Comparison of ENCODE assay signal across 31 cellular contexts in the genomic region with DNA sequence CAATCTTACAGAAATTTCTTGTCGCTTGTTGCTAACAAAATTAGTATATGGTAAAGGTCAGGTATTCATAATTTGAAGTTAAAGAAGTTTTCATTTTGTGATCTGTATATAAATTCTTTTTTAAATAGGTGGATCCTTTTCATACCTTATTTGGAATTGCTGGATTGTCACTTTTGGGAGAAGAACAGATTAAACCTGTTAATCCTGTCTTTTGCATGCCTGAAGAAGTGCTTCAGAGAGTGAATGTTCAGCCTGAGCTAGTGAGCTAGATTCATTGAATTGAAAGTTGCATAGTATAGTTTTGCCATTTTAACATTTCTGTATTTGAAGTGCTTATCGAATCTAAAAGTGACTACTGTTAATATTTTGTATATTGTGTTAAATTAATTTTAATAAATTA. TPM values are rescaled to one million over a fixed set of nuclear protein-coding genes. Genes with fewer than 3 reads are reported as not detected.
DNase-seq lines count a peak whose midpoint lies in the region; ATAC-seq, FAIRE-seq and TF ChIP-seq lines count a peak whose summit lies in the region.
"Had no signal": no experiment of that assay in that cellular context is flagged by ENCODE, and none has a peak within 500 bp of the region (broad histone marks: within the 10 kb centered on the region; RNA-seq: fewer than 3 reads in every experiment).

No MANE protein-coding gene starts in this region.

- peak overlapping the region; percentile 98 for H3K4me3 ChIP-seq in Loucy (ENCODE audit: low read length, poor library complexity, severe bottlenecking)
- no peak overlapping the region for H3K4me3 ChIP-seq in K562
- H3K4me3 ChIP-seq: BLaER1 treated with 17β-estradiol and CSF1 and Interleukin-3, amounts not matched to agents 10 nM and 100 nM; HAP-1; SJCRH30 had no signal

- H3F3A ChIP-seq in Loucy (ENCODE audit: low read depth) = no peaks in the 10 kb centered on the region

- no peak for FAIRE-seq in K562 (lab: Jason Lieb, UNC)
- FAIRE-seq: D721Med, GM12891 had no signal

- TF ChIP-seq POLR2A in K562 (conservative IDR thresholded peaks at IDR 0.05) = no peak

- no peaks in the 10 kb centered on the region for H3K9me1 ChIP-seq in K562 (ENCODE audit: control insufficient read depth, insufficient read depth, low read length)

- CTCF ChIA-PET in K562 (lab: Yijun Ruan, JAX; ENCODE audit: low intra/inter-chr PET ratio) = no interaction called here
- CTCF ChIA-PET in activated CD8-positive, alpha-beta memory T cell treated with anti-CD3 and anti-CD28 coated beads, Interleukin-2, amount 10 ng/mL, durations not matched to agents 7 days and 5 days (lab: Charles Lee) = interaction anchor here (1.9 kb wide), 1 partner anchor 8 kb away, joined by 4 read pairs; no protein-coding TSS in a partner anchor

- BruUV-seq in K562 (replicated peaks; lab: Mats Ljungman, UMichigan) = no TSS peak

- TF ChIP-seq CTCF in 22Rv1 (IDR thresholded peaks at IDR 0.05) (no peak), Loucy (conservative IDR thresholded peaks at IDR 0.05; ENCODE audit: low read length) (no peak), K562 (IDR thresholded peaks at IDR 0.05 in 2 of 3, conservative IDR thresholded peaks at IDR 0.05 in 1 of 3; ENCODE audit: insufficient read depth in 2 of 3, low read depth in 1 of 3, low read length in 3 of 3) (no peak)

- H3K27me3 Mint-ChIP-seq in activated T-cell treated with anti-CD3 and anti-CD28 coated beads, Interleukin-2, amount 50 U/mL, for 24 hours = no peaks in the 10 kb centered on the region
- no peaks in the 10 kb centered on the region for H3K27me3 Mint-ChIP-seq in activated T-cell treated with anti-CD3 and anti-CD28 coated beads, Interleukin-2, amount 50 U/mL, for 4 hours (ENCODE audit: low read depth)
- no peaks in the 10 kb centered on the region for H3K27me3 Mint-ChIP-seq in activated CD8-positive, alpha-beta memory T cell treated with anti-CD3 and anti-CD28 coated beads, Interleukin-2, amount 10 ng/mL, durations not matched to agents 7 days and 5 days
- H3K27me3 Mint-ChIP-seq: CD4-positive, alpha-beta T cell had no signal

- intact Hi-C loops in K562 (cut with micrococcal nuclease) = no loop called here

- peak overlapping the region; percentile 89 for H3K4me2 ChIP-seq in Loucy (ENCODE audit: low read depth, low read length, poor library complexity, severe bottlenecking)
- no peak overlapping the region for H3K4me2 ChIP-seq in K562 (ENCODE audit: insufficient read depth, low read length)

- H3K36me3 Mint-ChIP-seq in activated T-cell treated with anti-CD3 and anti-CD28 coated beads, Interleukin-2, amount 50 U/mL, for 24 hours (ENCODE audit: low read depth) = peaks cover 99% of the 10 kb centered on the region
- peaks cover 60% of the 10 kb centered on the region for H3K36me3 Mint-ChIP-seq in activated T-cell treated with anti-CD3 and anti-CD28 coated beads, Interleukin-2, amount 50 U/mL, for 4 hours (ENCODE audit: insufficient read depth)
- H3K36me3 Mint-ChIP-seq in activated CD8-positive, alpha-beta memory T cell treated with anti-CD3 and anti-CD28 coated beads, Interleukin-2, amount 10 ng/mL, durations not matched to agents 7 days and 5 days = peaks cover 72% of the 10 kb centered on the region

- DNase-seq in activated T-cell treated with anti-CD3 and anti-CD28 coated beads, Interleukin-2, amount 50 U/mL, for 24 hours = no peak
- no peak for DNase-seq in activated T-cell treated with anti-CD3 and anti-CD28 coated beads, Interleukin-2, amount 50 U/mL, for 4 hours
- no peak for DNase-seq in K562 (ENCODE audit: extremely low read depth in 1 of 4, low spot score in 3 of 4)
- no peak for DNase-seq in activated CD8-positive, alpha-beta memory T cell treated with anti-CD3 and anti-CD28 coated beads, Interleukin-2, amount 10 ng/mL, durations not matched to agents 7 days and 5 days
- no peak for DNase-seq in activated gamma-delta T cell (lab: John Stamatoyannopoulos, UW)
- DNase-seq: AML-193; CD4-positive, alpha-beta T cell; DMS79 treated with DMSO at 0.1 percent for 48 hours; GF-D8; GOT3; HFFc6; NCI-H1092 treated with DMSO at 0.1 percent for 48 hours; NCI-H1436; NCI-H187; NCI-H2081 treated with DMSO at 0.1 percent for 48 hours; NCI-H2171; NCI-H524; NCI-H748 treated with DMSO at 0.1 percent for 48 hours; NK-92 treated with Interleukin-12 subunit alpha and Interleukin-12 subunit beta, amount 100 ng/mL, for 24 hours; PC-3; SJCRH30 had no signal

- peaks cover 49% of the 10 kb centered on the region for H3K79me2 ChIP-seq in Loucy (ENCODE audit: insufficient read depth, low read length)
- peaks cover 51% of the 10 kb centered on the region for H3K79me2 ChIP-seq in K562 (ENCODE audit: control insufficient read depth, insufficient read depth, low read length)

- H3K27ac Mint-ChIP-seq in activated T-cell treated with anti-CD3 and anti-CD28 coated beads, Interleukin-2, amount 50 U/mL, for 24 hours = peak overlapping the region; percentile 87
- no peak overlapping the region for H3K27ac Mint-ChIP-seq in activated CD8-positive, alpha-beta memory T cell treated with anti-CD3 and anti-CD28 coated beads, Interleukin-2, amount 10 ng/mL, durations not matched to agents 7 days and 5 days
- H3K27ac Mint-ChIP-seq: HFFc6 had no signal

- no peak for TF ChIP-seq EP300 in K562 (IDR thresholded peaks at IDR 0.05; ENCODE audit: low read length)

- POLR2A ChIA-PET in K562 (lab: Yijun Ruan, JAX) = interaction anchor here (1.1 to 3.9 kb wide), 2 partner anchors 9 to 30 kb away, joined by 5 to 32 read pairs; partner anchors contain the start of gene RABGGTB

- WGBS in K562 (ENCODE audit: insufficient coverage, low coverage, missing lambda C conversion rate) = 86% methylated on average over 2 of the region's 2 CpGs

- no peak for ATAC-seq in activated T-cell treated with anti-CD3 and anti-CD28 coated beads, Interleukin-2, amount 50 U/mL, for 4 hours
- ATAC-seq in K562 (no peak), HG02870 (IDR thresholded peaks at IDR 0.05; ENCODE audit: unreplicated experiment) (no peak)
- ATAC-seq in activated CD8-positive, alpha-beta memory T cell treated with anti-CD3 and anti-CD28 coated beads, Interleukin-2, amount 10 ng/mL, durations not matched to agents 7 days and 5 days = no peak
- ATAC-seq: PC-3, Right ventricle myocardium inferior had no signal

- peaks cover 59% of the 10 kb centered on the region for H4K20me1 ChIP-seq in Loucy (ENCODE audit: insufficient read depth, low read length, poor library complexity, severe bottlenecking)
- H4K20me1 ChIP-seq in K562 (replicated peaks; ENCODE audit: control insufficient read depth, insufficient read depth, low read length) = peaks cover 44% of the 10 kb centered on the region

- peaks cover 42% of the 10 kb centered on the region for H3K4me1 Mint-ChIP-seq in activated T-cell treated with anti-CD3 and anti-CD28 coated beads, Interleukin-2, amount 50 U/mL, for 24 hours (ENCODE audit: low read depth)
- peaks cover 30% of the 10 kb centered on the region for H3K4me1 Mint-ChIP-seq in activated T-cell treated with anti-CD3 and anti-CD28 coated beads, Interleukin-2, amount 50 U/mL, for 4 hours (ENCODE audit: low read depth)
- H3K4me1 Mint-ChIP-seq in activated CD8-positive, alpha-beta memory T cell treated with anti-CD3 and anti-CD28 coated beads, Interleukin-2, amount 10 ng/mL, durations not matched to agents 7 days and 5 days = peaks cover 36% of the 10 kb centered on the region

- in situ Hi-C loops in K562 (cut with MboI) = no loop called here

- H3K27me3 ChIP-seq in Loucy (ENCODE audit: insufficient read depth, low read length, poor library complexity, severe bottlenecking) (no peaks in the 10 kb centered on the region), K562 (ENCODE audit: control insufficient read depth in 2 of 2, insufficient read depth in 2 of 2, low read length in 2 of 2) (no peaks in the 10 kb centered on the region)
- H3K27me3 ChIP-seq: BLaER1 treated with 17β-estradiol and CSF1 and Interleukin-3, amounts not matched to agents 10 nM and 100 nM; SJCRH30 had no signal

- no peaks in the 10 kb centered on the region for H3K9me3 Mint-ChIP-seq in activated T-cell treated with anti-CD3 and anti-CD28 coated beads, Interleukin-2, amount 50 U/mL, for 24 hours
- H3K9me3 Mint-ChIP-seq in activated T-cell treated with anti-CD3 and anti-CD28 coated beads, Interleukin-2, amount 50 U/mL, for 4 hours = no peaks in the 10 kb centered on the region
- H3K9me3 Mint-ChIP-seq in activated CD8-positive, alpha-beta memory T cell treated with anti-CD3 and anti-CD28 coated beads, Interleukin-2, amount 10 ng/mL, durations not matched to agents 7 days and 5 days (ENCODE audit: low read depth) = no peaks in the 10 kb centered on the region
- H3K9me3 Mint-ChIP-seq: CD4-positive, alpha-beta T cell; HFFc6 had no signal

- no peak overlapping the region for H2AFZ ChIP-seq in Loucy (ENCODE audit: low read length)
- H2AFZ ChIP-seq in K562 (ENCODE audit: low read depth, low read length) = no peak overlapping the region

- TF ChIP-seq RAD21 in K562 (CRISPR knock-in tag; conservative IDR thresholded peaks at IDR 0.05 in 1 of 2, IDR thresholded peaks at IDR 0.05 in 1 of 2) = no peak

- H3K9ac ChIP-seq in Loucy (ENCODE audit: low read depth, low read length, poor library complexity, severe bottlenecking) = no peak overlapping the region
- peak overlapping the region in 1 of 2 experiments; percentile 7; a peak in 1 of 4 replicates for H3K9ac ChIP-seq in K562 (ENCODE audit: insufficient read depth in 1 of 2, low read depth in 2 of 2, low read length in 2 of 2)
- H3K9ac ChIP-seq: BLaER1 treated with 17β-estradiol and CSF1 and Interleukin-3, amounts not matched to agents 10 nM and 100 nM had no signal

- H3K4me1 ChIP-seq in Loucy (ENCODE audit: insufficient read depth, low read length, poor library complexity, severe bottlenecking) = peaks cover 44% of the 10 kb centered on the region
- peaks cover 11 to 16% of the 10 kb centered on the region in 2 experiments; a peak in 4 of 5 replicates for H3K4me1 ChIP-seq in K562 (replicated peaks in 1 of 2; ENCODE audit: control insufficient read depth in 2 of 2, insufficient read depth in 2 of 2, low read length in 2 of 2)
- H3K4me1 ChIP-seq: SJCRH30 had no signal

- H3K36me3 ChIP-seq in Loucy (ENCODE audit: insufficient read depth, low read length) (peaks cover 64% of the 10 kb centered on the region), K562 (ENCODE audit: control insufficient read depth, insufficient read depth, low read length) (peaks cover 70% of the 10 kb centered on the region)

- H3K9me3 ChIP-seq in Loucy (ENCODE audit: insufficient read depth, low read depth, low read length) (no peaks in the 10 kb centered on the region), K562 (replicated peaks; ENCODE audit: control insufficient read depth, insufficient read depth, low read depth, low read length) (no peaks in the 10 kb centered on the region)
- H3K9me3 ChIP-seq: BLaER1 treated with 17β-estradiol and CSF1 and Interleukin-3, amounts not matched to agents 10 nM and 100 nM; HAP-1; SJCRH30 had no signal

- H3K9me2 ChIP-seq in Loucy (replicated peaks; ENCODE audit: low read depth, low read length) = no peaks in the 10 kb centered on the region

- H3K4me3 Mint-ChIP-seq in activated T-cell treated with anti-CD3 and anti-CD28 coated beads, Interleukin-2, amount 50 U/mL, for 24 hours = peak overlapping the region; percentile 97
- no peak overlapping the region for H3K4me3 Mint-ChIP-seq in activated T-cell treated with anti-CD3 and anti-CD28 coated beads, Interleukin-2, amount 50 U/mL, for 4 hours
- H3K4me3 Mint-ChIP-seq in activated CD8-positive, alpha-beta memory T cell treated with anti-CD3 and anti-CD28 coated beads, Interleukin-2, amount 10 ng/mL, durations not matched to agents 7 days and 5 days = no peak overlapping the region
- H3K4me3 Mint-ChIP-seq: CD4-positive, alpha-beta T cell; HFFc6 had no signal

- H3K27ac ChIP-seq in 22Rv1 (peak overlapping the region; percentile 7; the same call in 1 of the 2 replicates), K562 (ENCODE audit: extremely low read depth, low read depth, low read length) (no peak overlapping the region)
- H3K27ac ChIP-seq: BLaER1 treated with 17β-estradiol and CSF1 and Interleukin-3, amounts not matched to agents 10 nM and 100 nM; SJCRH30 had no signal

RNA-seq across cellular contexts. Expression of gene MSH4, which starts 2.3 kb away (rescaled TPM):
- total RNA-seq in activated T-cell treated with anti-CD3 and anti-CD28 coated beads, Interleukin-2, amount 50 U/mL, for 4 hours = under 1 TPM; 0.28 to 0.45 (median 0.41) TPM
- 0.44 and 0.46 TPM in 2 replicates for total RNA-seq in K562 (2011; cell fraction: chromatin; rRNA removed; ENCODE audit: low replicate concordance)
- 0.26 and 0.67 TPM in 2 replicates for total RNA-seq in K562 (2011; cell fraction: nucleolus; rRNA removed)
- 0.15 and 0.84 TPM in 2 replicates for total RNA-seq in K562 (2011; cell fraction: nucleoplasm; rRNA removed)
- total RNA-seq in K562 (2014; rRNA removed) (0.04 TPM in 1 of 2 replicates, not detected in the other), K562 (2014; rRNA removed; fragmentation: Illumina TruSeq; extraction: Trizol) (0.06 and 0.07 TPM in 2 replicates), K562 (2015; rRNA removed; fragmentation: Illumina TruSeq; extraction: Trizol) (0.11 and 0.18 TPM in 2 replicates), K562 (2021) (0.13 and 0.16 TPM in 2 replicates)
- polyA plus RNA-seq in K562 (2011; rRNA removed) (0.04 and 0.08 TPM in 2 replicates), K562 (2014; fragmentation: Illumina TruSeq; extraction: Trizol) (not detected in 2 replicates), K562 (2014; fragmentation: Nextera tagmentation; extraction: Ambion mirVana) (not detected), K562 (2014; rRNA removed) (0.12 TPM in 1 of 2 replicates, not detected in the other)
- not detected in 2 replicates for polyA plus RNA-seq in K562 (2011; cell fraction: cytosol; rRNA removed)
- 0.15 and 0.20 TPM in 2 replicates for polyA plus RNA-seq in K562 (2011; cell fraction: nucleus; rRNA removed)
- 0.08 TPM in 1 of 2 replicates, not detected in the other for polyA plus RNA-seq in K562 (2012)
- polyA minus RNA-seq in K562 (2011; rRNA and poly(A)+ RNA removed) = 0.09 and 0.11 TPM in 2 replicates
- not detected in 2 replicates for polyA minus RNA-seq in K562 (2011; cell fraction: cytosol; rRNA and poly(A)+ RNA removed)
- 0.67 and 0.89 TPM in 2 replicates for polyA minus RNA-seq in K562 (2011; cell fraction: nucleus; rRNA and poly(A)+ RNA removed)
- under 1 TPM; 0.38 to 0.47 TPM for total RNA-seq in activated CD8-positive, alpha-beta memory T cell treated with anti-CD3 and anti-CD28 coated beads, Interleukin-2, amount 10 ng/mL, durations not matched to agents 7 days and 5 days
- total RNA-seq: M059J, PC-3, RPMI7951 had no signal

RNA-seq across cellular contexts. Expression of gene RABGGTB, which starts 8.3 kb away (rescaled TPM):
- total RNA-seq in activated T-cell treated with anti-CD3 and anti-CD28 coated beads, Interleukin-2, amount 50 U/mL, for 4 hours = 100 to 1,000 TPM; 292 to 334 (median 324) TPM
- 398 and 1,192 TPM in 2 replicates for total RNA-seq in K562 (2011; cell fraction: chromatin; rRNA removed; ENCODE audit: low replicate concordance)
- 248 and 269 TPM in 2 replicates for total RNA-seq in K562 (2011; cell fraction: nucleolus; rRNA removed)
- total RNA-seq in K562 (2011; cell fraction: nucleoplasm; rRNA removed) = 608 and 1,001 TPM in 2 replicates
- 140 and 148 TPM in 2 replicates for total RNA-seq in K562 (2014; rRNA removed)
- 354 and 388 TPM in 2 replicates for total RNA-seq in K562 (2014; rRNA removed; fragmentation: Illumina TruSeq; extraction: Trizol)
- total RNA-seq in K562 (2015; rRNA removed; fragmentation: Illumina TruSeq; extraction: Trizol) = 259 and 301 TPM in 2 replicates
- total RNA-seq in K562 (2021) = 166 and 180 TPM in 2 replicates
- 230 and 328 TPM in 2 replicates for polyA plus RNA-seq in K562 (2011; rRNA removed)
- polyA plus RNA-seq in K562 (2011; cell fraction: cytosol; rRNA removed) = 27.3 and 90.3 TPM in 2 replicates
- 381 and 434 TPM in 2 replicates for polyA plus RNA-seq in K562 (2011; cell fraction: nucleus; rRNA removed)
- polyA plus RNA-seq in K562 (2012) = 100 and 143 TPM in 2 replicates
- 184 and 206 TPM in 2 replicates for polyA plus RNA-seq in K562 (2014; fragmentation: Illumina TruSeq; extraction: Trizol)
- 100 to 1,000 TPM; 177 to 180 TPM for polyA plus RNA-seq in K562 (2014; fragmentation: Nextera tagmentation; extraction: Ambion mirVana)
- polyA plus RNA-seq in K562 (2014; rRNA removed) = 265 and 294 TPM in 2 replicates
- 611 and 695 TPM in 2 replicates for polyA minus RNA-seq in K562 (2011; rRNA and poly(A)+ RNA removed)
- polyA minus RNA-seq in K562 (2011; cell fraction: cytosol; rRNA and poly(A)+ RNA removed) = 123 and 133 TPM in 2 replicates
- polyA minus RNA-seq in K562 (2011; cell fraction: nucleus; rRNA and poly(A)+ RNA removed) = 396 and 579 TPM in 2 replicates
- total RNA-seq in activated CD8-positive, alpha-beta memory T cell treated with anti-CD3 and anti-CD28 coated beads, Interleukin-2, amount 10 ng/mL, durations not matched to agents 7 days and 5 days = 100 to 1,000 TPM in 1 of 2 experiments, 10 to 100 TPM in 1; 94.0 to 114 TPM
